8 cellular contexts compared by ENCODE assay signal in genomic region chr7:65080799-65081651, GRCh38.
DNase-seq lines count a peak whose midpoint lies in the region; TF ChIP-seq lines count a peak whose summit lies in the region.
"Not testable (repeated sequence)": the region's sequence is repeated elsewhere in the genome, so short reads cannot be mapped to it uniquely, and the experiment has no call there.

No MANE protein-coding gene starts in this region.

- not testable (repeated sequence) for H3K9me2 ChIP-seq in OCI-LY1 (ENCODE audit: low read depth, low read length)

- peak overlapping the region; percentile 62 for H3K9ac ChIP-seq in OCI-LY1 (ENCODE audit: low read length)

- POLR2A ChIA-PET in Caco-2 (lab: Charles Lee): interaction anchor here (1.0 to 1.6 kb wide), 2 partner anchors 75 to 292 kb away, joined by 3 to 11 read pairs; partner anchors contain the start of gene ERV3-1

- peak overlapping the region; percentile 89 for H3K27ac Mint-ChIP-seq in Caco-2 (ENCODE audit: unreplicated experiment)

- not testable (repeated sequence) for H3K27me3 Mint-ChIP-seq in Caco-2 (ENCODE audit: insufficient read depth, unreplicated experiment)

- H3K4me1 ChIP-seq in Caco-2; OCI-LY1 (ENCODE audit: insufficient read depth, low read length, severe bottlenecking): not testable (repeated sequence)

- H3K4me1 Mint-ChIP-seq in Caco-2 (ENCODE audit: low read depth, unreplicated experiment): not testable (repeated sequence)

- peak overlapping the region; percentile 52 for H3K4me2 ChIP-seq in OCI-LY1 (ENCODE audit: low read length)

- H3K36me3 ChIP-seq in Caco-2 (ENCODE audit: control insufficient read depth, insufficient read depth, low read length); OCI-LY1 (ENCODE audit: insufficient read depth, low read length): not testable (repeated sequence)

- H3K27ac ChIP-seq in OCI-LY1 (ENCODE audit: low read depth, low read length, poor library complexity, severe bottlenecking): not testable (repeated sequence)

- H3K9me3 ChIP-seq in Caco-2; OCI-LY1 (ENCODE audit: low read length): not testable (repeated sequence)

- not testable (repeated sequence) for H3K36me3 Mint-ChIP-seq in Caco-2 (ENCODE audit: insufficient read depth, unreplicated experiment)

- H3K4me3 Mint-ChIP-seq in Caco-2 (ENCODE audit: unreplicated experiment): peak overlapping the region; percentile 83

- CTCF ChIA-PET in Caco-2 (lab: Charles Lee): not testable (repeated sequence)

- H3K9me3 Mint-ChIP-seq in Caco-2 (ENCODE audit: unreplicated experiment): not testable (repeated sequence)

- intact Hi-C loops in Caco-2 (cut with micrococcal nuclease; ENCODE audit: unreplicated experiment): not testable (repeated sequence)

- H2AFZ ChIP-seq in OCI-LY1 (ENCODE audit: low read length): not testable (repeated sequence)

- not testable (repeated sequence) for H3K27me3 ChIP-seq in Caco-2 (replicated peaks; ENCODE audit: control insufficient read depth, insufficient read depth, low read length); OCI-LY1 (ENCODE audit: insufficient read depth, low read length)

- DNase-seq in Caco-2: peak; percentile 96
- DNase-seq in GM20000 (ENCODE audit: low spot score): peak; percentile 86
- peak; percentile 74 for DNase-seq in HPDE6-E6E7 (ENCODE audit: extremely low spot score)
- DNase-seq in activated T-cell treated with anti-CD3 and anti-CD28 coated beads for 4 hours: peak; percentile 80
- DNase-seq in epidermal melanocyte (ENCODE audit: insufficient read length, low spot score): peak; percentile 64
- peak; percentile 87 for DNase-seq in middle frontal gyrus (ENCODE audit: extremely low spot score, low spot score)
- DNase-seq in stimulated activated CD8-positive, alpha-beta memory T cell treated with anti-CD3 and anti-CD28 coated beads, Interleukin-15, amount 100 ng/mL, for 4 hours (ENCODE audit: low read depth in 2 of 2): peak; percentile 73 to 84

- H3K4me3 ChIP-seq in Caco-2 (ENCODE audit: low read depth, low read length) (peak overlapping the region; percentile 69), OCI-LY1 (ENCODE audit: low read depth, low read length, poor library complexity, severe bottlenecking) (peak overlapping the region; percentile 68)

- H3F3A ChIP-seq in OCI-LY1 (ENCODE audit: insufficient read depth, low read length): not testable (repeated sequence)

- not testable (repeated sequence) for H3K79me2 ChIP-seq in OCI-LY1 (ENCODE audit: insufficient read depth, low read length)

- H4K20me1 ChIP-seq in OCI-LY1 (ENCODE audit: insufficient read depth, low read length): not testable (repeated sequence)

- not testable (repeated sequence) for TF ChIP-seq CTCF in Caco-2 (IDR thresholded peaks at IDR 0.05; ENCODE audit: insufficient read depth in 1 of 2, low read depth in 1 of 2, low read length in 1 of 2, severe bottlenecking in 1 of 2, unreplicated experiment in 1 of 2); GM20000 (IDR thresholded peaks at IDR 0.05; ENCODE audit: extremely low read depth, missing control alignments); OCI-LY1 (IDR thresholded peaks at IDR 0.05; ENCODE audit: low read length)

- BruUV-seq in Caco-2 (replicated peaks; lab: Mats Ljungman, UMichigan): TSS peak; percentile 67
